ENCODE assay signal across 8 cellular contexts in genomic region chr14:44960146-44960545, GRCh38.
DNase-seq lines count a peak whose midpoint lies in the region; ATAC-seq and TF ChIP-seq lines count a peak whose summit lies in the region.

No MANE protein-coding gene starts in this region.

- no peak overlapping the region for H3K9ac ChIP-seq in NT2/D1 (ENCODE audit: insufficient read length, low read depth)

- H3K36me3 ChIP-seq in NT2/D1 (ENCODE audit: insufficient read depth, insufficient read length, low read length), result no peaks in the 10 kb centered on the region

- ATAC-seq in GM21367 (IDR thresholded peaks at IDR 0.05; ENCODE audit: unreplicated experiment) (no peak), GM19324 (IDR thresholded peaks at IDR 0.05; ENCODE audit: low FRiP score, unreplicated experiment) (no peak)

- TF ChIP-seq POLR2A in erythroblast (IDR thresholded peaks at IDR 0.05; ENCODE audit: low read length), result no peak

- peak overlapping the region; percentile 81 for H3K4me3 ChIP-seq in NT2/D1 (ENCODE audit: insufficient read length, low read depth)
- peak overlapping the region; percentile 74 for H3K4me3 ChIP-seq in retinal pigment epithelial cell (ENCODE audit: low read length)

- no peaks in the 10 kb centered on the region for H3K4me1 ChIP-seq in NT2/D1 (ENCODE audit: insufficient read depth, insufficient read length)

- H3K9me3 ChIP-seq in NT2/D1 (ENCODE audit: insufficient read depth, low read length), result peaks cover 16% of the 10 kb centered on the region; the same call in 1 of the 2 replicates

- no peak for TF ChIP-seq CTCF in retinal pigment epithelial cell (conservative IDR thresholded peaks at IDR 0.05; ENCODE audit: low read depth, low read length)

- no peaks in the 10 kb centered on the region for H3K27me3 ChIP-seq in NT2/D1 (ENCODE audit: insufficient read depth, insufficient read length)

- peak; percentile 47 for DNase-seq in NCI-H2171 treated with DMSO at 0.1 percent for 48 hours (lab: John Stamatoyannopoulos, UW)
- no peak for DNase-seq in NCI-H2171 (lab: John Stamatoyannopoulos, UW)
- no peak for DNase-seq in NT2/D1 (ENCODE audit: low read depth, low spot score)
- DNase-seq in erythroblast (lab: John Stamatoyannopoulos, UW), result peak; percentile 16 to 31
- DNase-seq in retinal pigment epithelial cell (ENCODE audit: low read depth), result no peak
- DNase-seq in activated gamma-delta T cell treated with Interleukin-2 at 50 U/mL for 16 hours, result no peak

Comparison
In these comparisons a context has a peak if more than half of its experiments do, and no peak if none do; other contexts are left out.
1. DNase-seq: peak in NCI-H2171 treated with DMSO at 0.1 percent for 48 hours (single experiment) and erythroblast (2 of 2); none in NCI-H2171 (single experiment), NT2/D1 (single experiment), retinal pigment epithelial cell (single experiment) and activated gamma-delta T cell treated with Interleukin-2 at 50 U/mL for 16 hours (single experiment).